In genomic region chr10:77667426-77668324, GRCh38 we compare ENCODE assay signal across 1 cellular context.
TF ChIP-seq lines count a peak whose summit lies in the region.

No MANE protein-coding gene starts in this region.

TF ChIP-seq in K562, 482 proteins besides CTCF, POLR2A, EP300 and RAD21 (continued from another document):
- TF ChIP-seq PRDM10 (IDR thresholded peaks at IDR 0.05; ENCODE audit: partially characterized antibody): no peak
- TF ChIP-seq TCF7 (IDR thresholded peaks at IDR 0.05; ENCODE audit: borderline replicate concordance): no peak
- TF ChIP-seq POLR2B (IDR thresholded peaks at IDR 0.05; ENCODE audit: low read depth, partially characterized antibody): no peak
- no peak for TF ChIP-seq RFX7 (CRISPR knock-in tag; IDR thresholded peaks at IDR 0.05)
- TF ChIP-seq RFX5 (IDR thresholded peaks at IDR 0.05; ENCODE audit: low read depth, low read length): no peak
- TF ChIP-seq NBN (IDR thresholded peaks at IDR 0.05; ENCODE audit: low read depth): no peak
- no peak for TF ChIP-seq TRIM24 (IDR thresholded peaks at IDR 0.05)
- TF ChIP-seq ZNF75A (CRISPR knock-in tag; IDR thresholded peaks at IDR 0.05): no peak
TF ChIP-seq in K562: peak in this region for 4.
